ENCODE assay signal across 33 cellular contexts in the genomic region with DNA sequence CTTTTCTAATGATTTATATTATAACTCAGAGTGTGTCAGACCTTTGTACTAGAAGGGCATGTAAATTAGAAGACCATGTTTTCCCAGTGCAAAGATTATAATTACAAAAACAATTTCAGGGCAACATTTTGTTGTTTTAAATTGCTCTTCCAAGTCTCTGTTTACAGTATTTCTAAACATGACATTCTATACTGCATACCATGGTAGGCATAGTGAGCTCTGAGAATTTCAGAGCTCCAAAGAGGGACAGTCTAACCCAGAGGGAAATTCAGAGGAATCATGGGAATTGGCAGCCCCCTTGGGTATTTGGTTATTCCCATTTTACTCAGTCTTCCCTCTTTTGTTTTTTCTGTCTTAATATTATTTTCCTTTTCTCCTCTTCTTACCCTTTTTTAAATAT.
"Had no signal": no experiment of that assay in that cellular context is flagged by ENCODE, and none has a peak within 500 bp of the region (broad histone marks: within the 10 kb centered on the region; RNA-seq: fewer than 3 reads in every experiment).

No MANE protein-coding gene starts in this region.

- H3K9me3 Mint-ChIP-seq: activated CD4-positive, alpha-beta memory T cell treated with anti-CD3 and anti-CD28 coated beads for 36 hours; activated CD4-positive, alpha-beta T cell treated with anti-CD3 and anti-CD28 coated beads, Interleukin-2, amount 10 ng/mL, durations not matched to agents 24 days and 14 days; activated naive CD4-positive, alpha-beta T cell treated with anti-CD3 and anti-CD28 coated beads for 36 hours; activated naive CD4-positive, alpha-beta T cell treated with anti-CD3 and anti-CD28 coated beads, Interleukin-2, amount 50 U/mL, for 24 hours; activated naive CD8-positive, alpha-beta T cell treated with anti-CD3 and anti-CD28 coated beads for 36 hours; activated naive CD8-positive, alpha-beta T cell treated with anti-CD3 and anti-CD28 coated beads, Interleukin-2, amount 50 U/mL, for 24 hours; activated T-helper 2 cell treated with anti-CD3 and anti-CD28 coated beads, Interferon-gamma antibody, Interleukin-2, Interleukin-4, amounts not matched to agents 10 μg/mL and 5 μg/mL and 100 μg/mL, durations not matched to agents 14 hours and 24 hours and 36 hours; brain had no signal

- H3K4me1 ChIP-seq: ascending aorta, breast epithelium, colonic mucosa, esophagus squamous epithelium, gastrocnemius medialis had no signal

- H3K4me3 Mint-ChIP-seq: activated CD4-positive, alpha-beta memory T cell treated with anti-CD3 and anti-CD28 coated beads for 36 hours; activated CD4-positive, alpha-beta T cell treated with anti-CD3 and anti-CD28 coated beads for 36 hours; activated CD4-positive, alpha-beta T cell treated with anti-CD3 and anti-CD28 coated beads, Interleukin-2, amount 10 ng/mL, durations not matched to agents 24 days and 14 days; activated CD8-positive, alpha-beta memory T cell treated with anti-CD3 and anti-CD28 coated beads, Interleukin-2, amount 10 ng/mL, durations not matched to agents 7 days and 5 days; activated CD8-positive, alpha-beta T cell treated with anti-CD3 and anti-CD28 coated beads, Interleukin-2, amount 10 ng/mL, durations not matched to agents 7 days and 5 days; activated naive CD4-positive, alpha-beta T cell treated with anti-CD3 and anti-CD28 coated beads for 36 hours; activated naive CD4-positive, alpha-beta T cell treated with anti-CD3 and anti-CD28 coated beads, Interleukin-2, amount 50 U/mL, for 24 hours; activated naive CD8-positive, alpha-beta T cell treated with anti-CD3 and anti-CD28 coated beads for 36 hours; activated naive CD8-positive, alpha-beta T cell treated with anti-CD3 and anti-CD28 coated beads, Interleukin-2, amount 50 U/mL, for 24 hours; activated T-helper 1 cell treated with anti-CD3 and anti-CD28 coated beads, Interleukin-12 subunit alpha, Interleukin-12 subunit beta, Interleukin-2, Interleukin-4 antibody, amounts not matched to agents 30 ng/mL and 10 ng/mL and 1 ng/mL, durations not matched to agents 14 hours and 24 hours and 36 hours; brain; T-helper 17 cell; T-helper 2 cell treated with Interferon-gamma antibody and Interleukin-4, amounts not matched to agents 5 μg/mL and 100 μg/mL, for 36 hours had no signal

- H3K9me3 ChIP-seq: ascending aorta, breast epithelium, colonic mucosa, esophagus squamous epithelium, gastrocnemius medialis had no signal

- H3K4me1 Mint-ChIP-seq: activated CD4-positive, alpha-beta T cell treated with anti-CD3 and anti-CD28 coated beads for 36 hours; activated CD4-positive, alpha-beta T cell treated with anti-CD3 and anti-CD28 coated beads, Interleukin-2, amount 10 ng/mL, durations not matched to agents 24 days and 14 days; activated CD8-positive, alpha-beta memory T cell treated with anti-CD3 and anti-CD28 coated beads, Interleukin-2, amount 10 ng/mL, durations not matched to agents 7 days and 5 days; activated naive CD4-positive, alpha-beta T cell treated with anti-CD3 and anti-CD28 coated beads, Interleukin-2, amount 50 U/mL, for 24 hours; activated naive CD8-positive, alpha-beta T cell treated with anti-CD3 and anti-CD28 coated beads for 36 hours; activated naive CD8-positive, alpha-beta T cell treated with anti-CD3 and anti-CD28 coated beads, Interleukin-2, amount 50 U/mL, for 24 hours; T-helper 17 cell had no signal

- H3K36me3 Mint-ChIP-seq: activated CD4-positive, alpha-beta memory T cell treated with anti-CD3 and anti-CD28 coated beads for 36 hours; activated CD8-positive, alpha-beta memory T cell treated with anti-CD3 and anti-CD28 coated beads, Interleukin-2, amount 10 ng/mL, durations not matched to agents 7 days and 5 days; activated naive CD4-positive, alpha-beta T cell treated with anti-CD3 and anti-CD28 coated beads, Interleukin-2, amount 50 U/mL, for 24 hours; activated naive CD8-positive, alpha-beta T cell treated with anti-CD3 and anti-CD28 coated beads for 36 hours; brain had no signal

- DNase-seq: activated CD4-positive, alpha-beta memory T cell treated with anti-CD3 and anti-CD28 coated beads for 36 hours; activated CD4-positive, alpha-beta T cell treated with anti-CD3 and anti-CD28 coated beads for 36 hours; activated CD4-positive, alpha-beta T cell treated with anti-CD3 and anti-CD28 coated beads, Interleukin-2, amount 10 ng/mL, durations not matched to agents 24 days and 14 days; activated CD4-positive, CD25-positive, alpha-beta regulatory T cell; activated CD4-positive, CD25-positive, alpha-beta regulatory T cell treated with anti-CD3 and anti-CD28 coated beads, Interleukin-2, amount 50 U/mL, for 72 hours; activated CD8-positive, alpha-beta memory T cell treated with anti-CD3 and anti-CD28 coated beads, Interleukin-2, amount 10 ng/mL, durations not matched to agents 7 days and 5 days; activated CD8-positive, alpha-beta memory T cell treated with anti-CD3 and anti-CD28 coated beads, Interleukin-2, amount 50 U/mL, for 4 hours; activated CD8-positive, alpha-beta T cell treated with anti-CD3 and anti-CD28 coated beads, Interleukin-2, amount 10 ng/mL, durations not matched to agents 7 days and 5 days; activated effector memory CD4-positive, alpha-beta T cell treated with anti-CD3 and anti-CD28 coated beads, Interleukin-2, amount 50 U/mL, for 16 hours; activated naive CD4-positive, alpha-beta T cell treated with anti-CD3 and anti-CD28 coated beads for 36 hours; activated naive CD8-positive, alpha-beta T cell treated with anti-CD3 and anti-CD28 coated beads for 36 hours; activated naive CD8-positive, alpha-beta T cell treated with anti-CD3 and anti-CD28 coated beads, Interleukin-2, amount 50 U/mL, for 24 hours; activated T-cell treated with anti-CD3 and anti-CD28 coated beads, Interleukin-2, amount 50 U/mL, for 1 hour; activated T-cell treated with anti-CD3 and anti-CD28 coated beads, Interleukin-2, amount 50 U/mL, for 48 hours; central memory CD4-positive, alpha-beta T cell; cerebellar nuclear complex; colonic mucosa; effector CD8-positive, alpha-beta T cell; esophagus squamous epithelium; foreskin keratinocyte; gastrocnemius medialis; T-helper 1 cell; T-helper 17 cell; T1000 had no signal

- H3K27me3 ChIP-seq: ascending aorta, breast epithelium, cardiac muscle cell, colonic mucosa, esophagus squamous epithelium, foreskin keratinocyte, gastrocnemius medialis had no signal

- H3K36me3 ChIP-seq: ascending aorta, breast epithelium, cardiac muscle cell, colonic mucosa, esophagus squamous epithelium, gastrocnemius medialis had no signal

- H3K27ac ChIP-seq: ascending aorta, breast epithelium, cardiac muscle cell, colonic mucosa, epithelial cell of prostate, esophagus squamous epithelium, foreskin keratinocyte, gastrocnemius medialis had no signal

- H3K27me3 Mint-ChIP-seq: activated CD4-positive, alpha-beta memory T cell treated with anti-CD3 and anti-CD28 coated beads for 36 hours; activated CD4-positive, alpha-beta T cell treated with anti-CD3 and anti-CD28 coated beads for 36 hours; activated CD4-positive, alpha-beta T cell treated with anti-CD3 and anti-CD28 coated beads, Interleukin-2, amount 10 ng/mL, durations not matched to agents 24 days and 14 days; activated CD8-positive, alpha-beta memory T cell treated with anti-CD3 and anti-CD28 coated beads, Interleukin-2, amount 10 ng/mL, durations not matched to agents 7 days and 5 days; activated naive CD4-positive, alpha-beta T cell treated with anti-CD3 and anti-CD28 coated beads, Interleukin-2, amount 50 U/mL, for 24 hours; activated naive CD8-positive, alpha-beta T cell treated with anti-CD3 and anti-CD28 coated beads for 36 hours; activated naive CD8-positive, alpha-beta T cell treated with anti-CD3 and anti-CD28 coated beads, Interleukin-2, amount 50 U/mL, for 24 hours; brain; T-helper 17 cell had no signal

- H3K27ac Mint-ChIP-seq: activated CD4-positive, alpha-beta memory T cell treated with anti-CD3 and anti-CD28 coated beads for 36 hours; activated CD4-positive, alpha-beta T cell treated with anti-CD3 and anti-CD28 coated beads for 36 hours; activated CD4-positive, alpha-beta T cell treated with anti-CD3 and anti-CD28 coated beads, Interleukin-2, amount 10 ng/mL, durations not matched to agents 24 days and 14 days; activated CD8-positive, alpha-beta memory T cell treated with anti-CD3 and anti-CD28 coated beads, Interleukin-2, amount 10 ng/mL, durations not matched to agents 7 days and 5 days; activated CD8-positive, alpha-beta T cell treated with anti-CD3 and anti-CD28 coated beads, Interleukin-2, amount 10 ng/mL, durations not matched to agents 7 days and 5 days; activated naive CD4-positive, alpha-beta T cell treated with anti-CD3 and anti-CD28 coated beads for 36 hours; activated naive CD4-positive, alpha-beta T cell treated with anti-CD3 and anti-CD28 coated beads, Interleukin-2, amount 50 U/mL, for 24 hours; activated naive CD8-positive, alpha-beta T cell treated with anti-CD3 and anti-CD28 coated beads for 36 hours; activated naive CD8-positive, alpha-beta T cell treated with anti-CD3 and anti-CD28 coated beads, Interleukin-2, amount 50 U/mL, for 24 hours; activated T-helper 1 cell treated with anti-CD3 and anti-CD28 coated beads, Interleukin-12 subunit alpha, Interleukin-12 subunit beta, Interleukin-2, Interleukin-4 antibody, amounts not matched to agents 30 ng/mL and 10 ng/mL and 1 ng/mL, durations not matched to agents 14 hours and 24 hours and 36 hours; activated T-helper 2 cell treated with anti-CD3 and anti-CD28 coated beads, Interferon-gamma antibody, Interleukin-2, Interleukin-4, amounts not matched to agents 10 μg/mL and 5 μg/mL and 100 μg/mL, durations not matched to agents 14 hours and 24 hours and 36 hours; brain; T-helper 17 cell; T-helper 2 cell treated with Interferon-gamma antibody and Interleukin-4, amounts not matched to agents 5 μg/mL and 100 μg/mL, for 36 hours had no signal

- H3K4me3 ChIP-seq: ascending aorta, breast epithelium, cardiac muscle cell, colonic mucosa, esophagus squamous epithelium, gastrocnemius medialis had no signal
